ENCODE assay signal across 18 cellular contexts in genomic region chr10:73497623-73498022, GRCh38. TPM values are rescaled to one million over a fixed set of nuclear protein-coding genes. Genes with fewer than 3 reads are reported as not detected.
DNase-seq lines count a peak whose midpoint lies in the region; ATAC-seq and TF ChIP-seq lines count a peak whose summit lies in the region.
"Had no signal": no experiment of that assay in that cellular context is flagged by ENCODE, and none has a peak within 500 bp of the region (broad histone marks: within the 10 kb centered on the region; RNA-seq: fewer than 3 reads in every experiment).

No MANE protein-coding gene starts in this region.

- H3K79me2 ChIP-seq in GM23338 (replicated peaks; ENCODE audit: insufficient read depth): peaks cover 28% of the 10 kb centered on the region

- peaks cover 15% of the 10 kb centered on the region for H3K4me1 ChIP-seq in GM23338 (ENCODE audit: insufficient read depth)

- DNase-seq in GM23338 (ENCODE audit: low spot score) (no peak), natural killer cell (no peak), Ammon's horn (ENCODE audit: low spot score) (no peak), HPDE6-E6E7 (ENCODE audit: extremely low spot score) (no peak)
- DNase-seq in activated T-helper 1 cell treated with anti-CD3 and anti-CD28 coated beads, Interleukin-12 subunit alpha, Interleukin-12 subunit beta, Interleukin-2, Interleukin-4 antibody, amounts not matched to agents 30 ng/mL and 10 ng/mL and 1 ng/mL, durations not matched to agents 14 hours and 24 hours and 36 hours (ENCODE audit: low spot score): no peak
- DNase-seq: DMS79, KBM-7, MV-4-11, NCI-H187, NCI-H2107, NCI-H510A, NCI-H748 treated with DMSO at 0.1 percent for 48 hours, SHP77 treated with DMSO at 0.1 percent for 48 hours, SK-N-SH had no signal

- H3K36me3 ChIP-seq in GM23338 (ENCODE audit: insufficient read depth): no peaks in the 10 kb centered on the region; the same call in 1 of the 2 replicates

- H3K4me3 ChIP-seq in GM23338: no peak overlapping the region
- H3K4me3 ChIP-seq: A549 had no signal

- H3K9me2 ChIP-seq in GM23338 (ENCODE audit: insufficient read depth): no peaks in the 10 kb centered on the region
- H3K9me2 ChIP-seq: SK-N-SH had no signal

- H3K27ac Mint-ChIP-seq in GM23338 (no peak overlapping the region), natural killer cell (peak overlapping the region; percentile 39 to 93)
- no peak overlapping the region for H3K27ac Mint-ChIP-seq in activated T-helper 1 cell treated with anti-CD3 and anti-CD28 coated beads, Interleukin-12 subunit alpha, Interleukin-12 subunit beta, Interleukin-2, Interleukin-4 antibody, amounts not matched to agents 30 ng/mL and 10 ng/mL and 1 ng/mL, durations not matched to agents 14 hours and 24 hours and 36 hours

- no peaks in the 10 kb centered on the region; the same call in 2 of the 3 replicates for H3K9me3 Mint-ChIP-seq in GM23338
- no peaks in the 10 kb centered on the region for H3K9me3 Mint-ChIP-seq in activated T-helper 1 cell treated with anti-CD3 and anti-CD28 coated beads, Interleukin-12 subunit alpha, Interleukin-12 subunit beta, Interleukin-2, Interleukin-4 antibody, amounts not matched to agents 30 ng/mL and 10 ng/mL and 1 ng/mL, durations not matched to agents 14 hours and 24 hours and 36 hours
- no peaks in the 10 kb centered on the region for H3K9me3 Mint-ChIP-seq in natural killer cell

- TF ChIP-seq CTCF in 22Rv1 (IDR thresholded peaks at IDR 0.05): no peak
- TF ChIP-seq CTCF in GM23338 (conservative IDR thresholded peaks at IDR 0.05; ENCODE audit: low read depth in 2 of 2): no peak
- no peak for TF ChIP-seq CTCF in natural killer cell (IDR thresholded peaks at IDR 0.05)

- no peak overlapping the region for H2AFZ ChIP-seq in GM23338

- peaks cover 18% of the 10 kb centered on the region for H3K36me3 Mint-ChIP-seq in GM23338 (ENCODE audit: low read depth)
- peaks cover 26% of the 10 kb centered on the region for H3K36me3 Mint-ChIP-seq in activated T-helper 1 cell treated with anti-CD3 and anti-CD28 coated beads, Interleukin-12 subunit alpha, Interleukin-12 subunit beta, Interleukin-2, Interleukin-4 antibody, amounts not matched to agents 30 ng/mL and 10 ng/mL and 1 ng/mL, durations not matched to agents 14 hours and 24 hours and 36 hours (ENCODE audit: low read depth)
- peaks cover 1% of the 10 kb centered on the region for H3K36me3 Mint-ChIP-seq in natural killer cell

- H3K4me1 Mint-ChIP-seq in GM23338 (peaks cover 24% of the 10 kb centered on the region), natural killer cell (peaks cover 47 to 54% of the 10 kb centered on the region in 2 donors)
- peaks cover 51% of the 10 kb centered on the region for H3K4me1 Mint-ChIP-seq in activated T-helper 1 cell treated with anti-CD3 and anti-CD28 coated beads, Interleukin-12 subunit alpha, Interleukin-12 subunit beta, Interleukin-2, Interleukin-4 antibody, amounts not matched to agents 30 ng/mL and 10 ng/mL and 1 ng/mL, durations not matched to agents 14 hours and 24 hours and 36 hours (ENCODE audit: low read depth)

- no peaks in the 10 kb centered on the region for H4K20me1 ChIP-seq in GM23338 (replicated peaks; ENCODE audit: insufficient read depth)

- no peaks in the 10 kb centered on the region for H3K27me3 ChIP-seq in GM23338 (ENCODE audit: insufficient read depth)
- H3K27me3 ChIP-seq: BLaER1 had no signal

- peaks cover 6% of the 10 kb centered on the region; the same call in 1 of the 2 replicates for H3F3A ChIP-seq in GM23338 (replicated peaks; ENCODE audit: low read depth)

- H3K27me3 Mint-ChIP-seq in GM23338 (ENCODE audit: insufficient read depth, low read depth, poor library complexity) (peaks cover 4% of the 10 kb centered on the region), natural killer cell (ENCODE audit: low read depth in 2 of 2) (no peaks in the 10 kb centered on the region)
- H3K27me3 Mint-ChIP-seq in activated T-helper 1 cell treated with anti-CD3 and anti-CD28 coated beads, Interleukin-12 subunit alpha, Interleukin-12 subunit beta, Interleukin-2, Interleukin-4 antibody, amounts not matched to agents 30 ng/mL and 10 ng/mL and 1 ng/mL, durations not matched to agents 14 hours and 24 hours and 36 hours (ENCODE audit: insufficient read depth): no peaks in the 10 kb centered on the region

- no peak overlapping the region for H3K4me2 ChIP-seq in GM23338
- H3K4me2 ChIP-seq: SK-N-SH had no signal

- ATAC-seq in GM23338 (no peak), natural killer cell (no peak), HG03469 (IDR thresholded peaks at IDR 0.05; ENCODE audit: unreplicated experiment) (no peak)
- ATAC-seq: A549 had no signal

- no peak overlapping the region for H3K4me3 Mint-ChIP-seq in GM23338
- peak overlapping the region; percentile 34 for H3K4me3 Mint-ChIP-seq in activated T-helper 1 cell treated with anti-CD3 and anti-CD28 coated beads, Interleukin-12 subunit alpha, Interleukin-12 subunit beta, Interleukin-2, Interleukin-4 antibody, amounts not matched to agents 30 ng/mL and 10 ng/mL and 1 ng/mL, durations not matched to agents 14 hours and 24 hours and 36 hours
- no peak overlapping the region for H3K4me3 Mint-ChIP-seq in natural killer cell

- H3K27ac ChIP-seq in 22Rv1 (peak overlapping the region; percentile 89), GM23338 (ENCODE audit: low read depth) (0 out of 2 replicates have a peak overlapping the region, but pooled peaks have one; percentile 26)
- H3K27ac ChIP-seq: A549 had no signal

- intact Hi-C loops in activated T-helper 1 cell treated with anti-CD3 and anti-CD28 coated beads, Interleukin-12 subunit alpha, Interleukin-12 subunit beta, Interleukin-2, Interleukin-4 antibody, amounts not matched to agents 30 ng/mL and 10 ng/mL and 1 ng/mL, durations not matched to agents 14 hours and 24 hours and 36 hours (cut with micrococcal nuclease): loop anchor here (5.0 to 10.0 kb wide), 5 partner anchors 330 to 1615 kb away; partner anchors contain the start of genes ECD, FAM149B1, MCU and MICU1
- intact Hi-C loops in natural killer cell (cut with micrococcal nuclease): loop anchor here (2.0 to 10.0 kb wide), 2 partner anchors 129 to 377 kb away; partner anchors contain the start of gene CAMK2G

TF ChIP-seq in GM23338, 12 proteins besides CTCF, POLR2A, EP300 and RAD21 (continues in another document):
- TF ChIP-seq STAT1 (IDR thresholded peaks at IDR 0.05; ENCODE audit: unreplicated experiment): no peak
- TF ChIP-seq REST (IDR thresholded peaks at IDR 0.05; ENCODE audit: unreplicated experiment): no peak
- TF ChIP-seq EZH2phosphoT487 (IDR thresholded peaks at IDR 0.05; ENCODE audit: unreplicated experiment): no peak
- no peak for TF ChIP-seq ETS1 (IDR thresholded peaks at IDR 0.05)
- no peak for TF ChIP-seq NANOG (IDR thresholded peaks at IDR 0.05; ENCODE audit: borderline replicate concordance)

RNA-seq across cellular contexts. Expression of gene PPP3CB, which starts 1.8 kb away (rescaled TPM):
- 38.5 and 42.9 TPM in 2 replicates for total RNA-seq in GM23338 (2014; rRNA removed; shearing (Covaris generic))
- polyA plus RNA-seq in GM23338 (2016; fragmentation: Nextera tagmentation; extraction: Ambion mirVana): 17.9 and 18.3 TPM in 2 replicates
- 43.6 and 43.9 TPM in 2 replicates for total RNA-seq in activated T-helper 1 cell treated with anti-CD3 and anti-CD28 coated beads, Interleukin-12 subunit alpha, Interleukin-12 subunit beta, Interleukin-2, Interleukin-4 antibody, amounts not matched to agents 30 ng/mL and 10 ng/mL and 1 ng/mL, durations not matched to agents 14 hours and 24 hours and 36 hours
- total RNA-seq in natural killer cell: 10 to 100 TPM; 38.7 to 49.9 (median 41.2) TPM

Comparison
In these comparisons a context has a peak if more than half of its experiments do, and no peak if none do; other contexts are left out.
1. H3K27ac Mint-ChIP-seq: peak in natural killer cell (2 of 2); none in GM23338 (single experiment) and activated T-helper 1 cell treated with anti-CD3 and anti-CD28 coated beads, Interleukin-12 subunit alpha, Interleukin-12 subunit beta, Interleukin-2, Interleukin-4 antibody, amounts not matched to agents 30 ng/mL and 10 ng/mL and 1 ng/mL, durations not matched to agents 14 hours and 24 hours and 36 hours (single experiment).